In the genomic region with DNA sequence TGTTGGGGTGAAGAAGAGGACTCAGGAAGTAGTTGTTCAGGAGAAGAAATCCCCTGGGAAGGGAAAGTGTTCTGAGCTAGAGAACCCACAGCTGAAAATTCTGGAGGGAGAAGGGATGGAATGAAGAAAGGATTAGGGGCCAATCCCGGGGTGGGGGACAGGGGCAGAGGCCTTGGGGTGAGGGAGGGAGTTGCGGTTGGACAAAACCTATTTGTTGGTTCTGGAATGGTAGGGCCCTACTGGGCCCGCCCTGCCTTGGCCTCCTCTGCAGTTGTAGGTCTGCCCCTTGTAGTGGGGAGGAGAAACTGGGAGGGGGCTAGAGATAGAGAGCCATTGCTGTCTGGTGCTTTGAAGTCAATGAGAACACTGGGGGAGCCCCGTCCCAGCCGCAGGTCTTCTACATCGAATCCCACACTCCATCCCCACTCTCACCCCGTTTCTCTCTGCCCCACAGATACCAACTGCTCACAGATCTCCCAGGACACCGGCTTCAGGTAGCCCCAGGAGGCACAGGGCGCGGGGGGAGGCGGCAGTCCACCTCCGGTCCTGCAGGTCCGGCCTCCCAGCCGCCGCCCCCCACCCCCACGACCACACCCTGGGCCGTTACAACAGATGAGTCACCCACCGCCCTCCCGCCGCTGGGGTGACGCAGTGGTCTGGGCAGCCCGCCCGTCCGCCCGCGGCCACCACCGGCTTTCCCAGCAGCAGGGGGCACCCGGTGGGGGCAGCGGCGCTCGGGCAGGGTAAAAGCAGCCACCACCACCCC, we compare ENCODE assay signal across 1 cellular context.
TF ChIP-seq lines count a peak whose summit lies in the region.

No MANE protein-coding gene starts in this region.

TF ChIP-seq in K562, 482 proteins besides CTCF, POLR2A, EP300 and RAD21 (continued from another document and continues in another):
- TF ChIP-seq GATAD2A (IDR thresholded peaks at IDR 0.05) (0 out of 2 replicates have a peak, but pooled peaks have one; percentile 51), NR3C1 (CRISPR knock-in tag; IDR thresholded peaks at IDR 0.05) (no peak), ZBTB17 (CRISPR knock-in tag; IDR thresholded peaks at IDR 0.05) (no peak; the same call in 1 of the 2 replicates), NFXL1 (CRISPR knock-in tag; IDR thresholded peaks at IDR 0.05) (no peak), KLF1 (tag; IDR thresholded peaks at IDR 0.05) (peak; percentile 97), ZNF347 (CRISPR knock-in tag; IDR thresholded peaks at IDR 0.05; ENCODE audit: low read depth) (no peak), ARHGAP35 (IDR thresholded peaks at IDR 0.05; ENCODE audit: partially characterized antibody) (no peak), HNRNPL (IDR thresholded peaks at IDR 0.05; ENCODE audit: low read depth, low read length) (peak; percentile 95), ZBED1 (IDR thresholded peaks at IDR 0.05) (no peak), ZNF668 (CRISPR knock-in tag; IDR thresholded peaks at IDR 0.05) (no peak), BACH1 (tag; IDR thresholded peaks at IDR 0.05) (no peak), RUNX1 (IDR thresholded peaks at IDR 0.05; ENCODE audit: low read depth) (no peak), ZFP1 (CRISPR knock-in tag; IDR thresholded peaks at IDR 0.05) (no peak), SUPT5H (IDR thresholded peaks at IDR 0.05) (peak; percentile 9), SMAD3 (CRISPR knock-in tag; conservative IDR thresholded peaks at IDR 0.05) (no peak), NFATC3 (IDR thresholded peaks at IDR 0.05) (no peak), ZZZ3 (IDR thresholded peaks at IDR 0.05) (no peak), XRCC5 (IDR thresholded peaks at IDR 0.05; ENCODE audit: low read depth, low read length) (no peak), NCOR1 (IDR thresholded peaks at IDR 0.05) (peak; percentile 85), ZFP36 (IDR thresholded peaks at IDR 0.05; ENCODE audit: low read depth, low read length, partially characterized antibody) (no peak), MXI1 (IDR thresholded peaks at IDR 0.05; ENCODE audit: low read depth, low read length) (no peak), ZNF175 (CRISPR knock-in tag; IDR thresholded peaks at IDR 0.05; ENCODE audit: low read depth) (no peak; the same call in 1 of the 2 replicates), MTF1 (CRISPR knock-in tag; IDR thresholded peaks at IDR 0.05; ENCODE audit: borderline replicate concordance) (no peak), HEY1 (CRISPR knock-in tag; IDR thresholded peaks at IDR 0.05; ENCODE audit: borderline replicate concordance) (no peak), ZNF707 (CRISPR knock-in tag; conservative IDR thresholded peaks at IDR 0.05) (no peak), ZBTB1 (CRISPR knock-in tag; IDR thresholded peaks at IDR 0.05; ENCODE audit: borderline replicate concordance, low read depth) (peak; percentile 95), ZNF140 (CRISPR knock-in tag; IDR thresholded peaks at IDR 0.05) (no peak), RHOXF2B (CRISPR knock-in tag; conservative IDR thresholded peaks at IDR 0.05) (no peak), ZNF263 (CRISPR knock-in tag; IDR thresholded peaks at IDR 0.05; ENCODE audit: borderline replicate concordance) (no peak), ZNF253 (CRISPR knock-in tag; conservative IDR thresholded peaks at IDR 0.05) (no peak), CCNT2 (IDR thresholded peaks at IDR 0.05; ENCODE audit: borderline replicate concordance, extremely low read depth, insufficient read length, low read depth, low read length) (peak; percentile 98)
- TF ChIP-seq, protein P1, sequence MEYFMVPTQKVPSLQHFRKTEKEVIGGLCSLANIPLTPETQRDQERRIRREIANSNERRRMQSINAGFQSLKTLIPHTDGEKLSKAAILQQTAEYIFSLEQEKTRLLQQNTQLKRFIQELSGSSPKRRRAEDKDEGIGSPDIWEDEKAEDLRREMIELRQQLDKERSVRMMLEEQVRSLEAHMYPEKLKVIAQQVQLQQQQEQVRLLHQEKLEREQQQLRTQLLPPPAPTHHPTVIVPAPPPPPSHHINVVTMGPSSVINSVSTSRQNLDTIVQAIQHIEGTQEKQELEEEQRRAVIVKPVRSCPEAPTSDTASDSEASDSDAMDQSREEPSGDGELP (CRISPR knock-in tag; IDR thresholded peaks at IDR 0.05; ENCODE audit: borderline replicate concordance): peak; percentile 86
- TF ChIP-seq, protein P2, sequence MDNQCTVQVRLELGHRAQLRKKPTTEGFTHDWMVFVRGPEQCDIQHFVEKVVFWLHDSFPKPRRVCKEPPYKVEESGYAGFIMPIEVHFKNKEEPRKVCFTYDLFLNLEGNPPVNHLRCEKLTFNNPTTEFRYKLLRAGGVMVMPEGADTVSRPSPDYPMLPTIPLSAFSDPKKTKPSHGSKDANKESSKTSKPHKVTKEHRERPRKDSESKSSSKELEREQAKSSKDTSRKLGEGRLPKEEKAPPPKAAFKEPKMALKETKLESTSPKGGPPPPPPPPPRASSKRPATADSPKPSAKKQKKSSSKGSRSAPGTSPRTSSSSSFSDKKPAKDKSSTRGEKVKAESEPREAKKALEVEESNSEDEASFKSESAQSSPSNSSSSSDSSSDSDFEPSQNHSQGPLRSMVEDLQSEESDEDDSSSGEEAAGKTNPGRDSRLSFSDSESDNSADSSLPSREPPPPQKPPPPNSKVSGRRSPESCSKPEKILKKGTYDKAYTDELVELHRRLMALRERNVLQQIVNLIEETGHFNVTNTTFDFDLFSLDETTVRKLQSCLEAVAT (IDR thresholded peaks at IDR 0.05): 0 out of 4 replicates have a peak, but pooled peaks of 1 of the 2 experiments have one; percentile 11
- TF ChIP-seq, protein P3, sequence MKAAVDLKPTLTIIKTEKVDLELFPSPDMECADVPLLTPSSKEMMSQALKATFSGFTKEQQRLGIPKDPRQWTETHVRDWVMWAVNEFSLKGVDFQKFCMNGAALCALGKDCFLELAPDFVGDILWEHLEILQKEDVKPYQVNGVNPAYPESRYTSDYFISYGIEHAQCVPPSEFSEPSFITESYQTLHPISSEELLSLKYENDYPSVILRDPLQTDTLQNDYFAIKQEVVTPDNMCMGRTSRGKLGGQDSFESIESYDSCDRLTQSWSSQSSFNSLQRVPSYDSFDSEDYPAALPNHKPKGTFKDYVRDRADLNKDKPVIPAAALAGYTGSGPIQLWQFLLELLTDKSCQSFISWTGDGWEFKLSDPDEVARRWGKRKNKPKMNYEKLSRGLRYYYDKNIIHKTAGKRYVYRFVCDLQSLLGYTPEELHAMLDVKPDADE (conservative IDR thresholded peaks at IDR 0.05; ENCODE audit: control insufficient read depth, low read depth, low read length): no peak; the same call in 1 of the 2 replicates
- TF ChIP-seq, protein P4, sequence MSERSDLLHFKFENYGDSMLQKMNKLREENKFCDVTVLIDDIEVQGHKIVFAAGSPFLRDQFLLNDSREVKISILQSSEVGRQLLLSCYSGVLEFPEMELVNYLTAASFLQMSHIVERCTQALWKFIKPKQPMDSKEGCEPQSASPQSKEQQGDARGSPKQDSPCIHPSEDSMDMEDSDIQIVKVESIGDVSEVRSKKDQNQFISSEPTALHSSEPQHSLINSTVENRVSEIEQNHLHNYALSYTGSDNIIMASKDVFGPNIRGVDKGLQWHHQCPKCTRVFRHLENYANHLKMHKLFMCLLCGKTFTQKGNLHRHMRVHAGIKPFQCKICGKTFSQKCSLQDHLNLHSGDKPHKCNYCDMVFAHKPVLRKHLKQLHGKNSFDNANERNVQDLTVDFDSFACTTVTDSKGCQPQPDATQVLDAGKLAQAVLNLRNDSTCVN (CRISPR knock-in tag; IDR thresholded peaks at IDR 0.05): no peak
- TF ChIP-seq, protein P5, sequence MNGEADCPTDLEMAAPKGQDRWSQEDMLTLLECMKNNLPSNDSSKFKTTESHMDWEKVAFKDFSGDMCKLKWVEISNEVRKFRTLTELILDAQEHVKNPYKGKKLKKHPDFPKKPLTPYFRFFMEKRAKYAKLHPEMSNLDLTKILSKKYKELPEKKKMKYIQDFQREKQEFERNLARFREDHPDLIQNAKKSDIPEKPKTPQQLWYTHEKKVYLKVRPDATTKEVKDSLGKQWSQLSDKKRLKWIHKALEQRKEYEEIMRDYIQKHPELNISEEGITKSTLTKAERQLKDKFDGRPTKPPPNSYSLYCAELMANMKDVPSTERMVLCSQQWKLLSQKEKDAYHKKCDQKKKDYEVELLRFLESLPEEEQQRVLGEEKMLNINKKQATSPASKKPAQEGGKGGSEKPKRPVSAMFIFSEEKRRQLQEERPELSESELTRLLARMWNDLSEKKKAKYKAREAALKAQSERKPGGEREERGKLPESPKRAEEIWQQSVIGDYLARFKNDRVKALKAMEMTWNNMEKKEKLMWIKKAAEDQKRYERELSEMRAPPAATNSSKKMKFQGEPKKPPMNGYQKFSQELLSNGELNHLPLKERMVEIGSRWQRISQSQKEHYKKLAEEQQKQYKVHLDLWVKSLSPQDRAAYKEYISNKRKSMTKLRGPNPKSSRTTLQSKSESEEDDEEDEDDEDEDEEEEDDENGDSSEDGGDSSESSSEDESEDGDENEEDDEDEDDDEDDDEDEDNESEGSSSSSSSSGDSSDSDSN (IDR thresholded peaks at IDR 0.05; ENCODE audit: borderline replicate concordance in 1 of 2, low read depth in 2 of 2, low read length in 2 of 2): 0 out of 4 replicates have a peak, but pooled peaks of 1 of the 2 experiments have one; percentile 62
- TF ChIP-seq, protein P6, sequence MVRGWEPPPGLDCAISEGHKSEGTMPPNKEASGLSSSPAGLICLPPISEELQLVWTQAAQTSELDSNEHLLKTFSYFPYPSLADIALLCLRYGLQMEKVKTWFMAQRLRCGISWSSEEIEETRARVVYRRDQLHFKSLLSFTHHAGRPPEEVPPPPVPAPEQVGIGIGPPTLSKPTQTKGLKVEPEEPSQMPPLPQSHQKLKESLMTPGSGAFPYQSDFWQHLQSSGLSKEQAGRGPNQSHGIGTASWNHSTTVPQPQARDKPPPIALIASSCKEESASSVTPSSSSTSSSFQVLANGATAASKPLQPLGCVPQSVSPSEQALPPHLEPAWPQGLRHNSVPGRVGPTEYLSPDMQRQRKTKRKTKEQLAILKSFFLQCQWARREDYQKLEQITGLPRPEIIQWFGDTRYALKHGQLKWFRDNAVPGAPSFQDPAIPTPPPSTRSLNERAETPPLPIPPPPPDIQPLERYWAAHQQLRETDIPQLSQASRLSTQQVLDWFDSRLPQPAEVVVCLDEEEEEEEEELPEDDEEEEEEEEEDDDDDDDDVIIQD (CRISPR knock-in tag; IDR thresholded peaks at IDR 0.05): no peak
- TF ChIP-seq, protein P7, sequence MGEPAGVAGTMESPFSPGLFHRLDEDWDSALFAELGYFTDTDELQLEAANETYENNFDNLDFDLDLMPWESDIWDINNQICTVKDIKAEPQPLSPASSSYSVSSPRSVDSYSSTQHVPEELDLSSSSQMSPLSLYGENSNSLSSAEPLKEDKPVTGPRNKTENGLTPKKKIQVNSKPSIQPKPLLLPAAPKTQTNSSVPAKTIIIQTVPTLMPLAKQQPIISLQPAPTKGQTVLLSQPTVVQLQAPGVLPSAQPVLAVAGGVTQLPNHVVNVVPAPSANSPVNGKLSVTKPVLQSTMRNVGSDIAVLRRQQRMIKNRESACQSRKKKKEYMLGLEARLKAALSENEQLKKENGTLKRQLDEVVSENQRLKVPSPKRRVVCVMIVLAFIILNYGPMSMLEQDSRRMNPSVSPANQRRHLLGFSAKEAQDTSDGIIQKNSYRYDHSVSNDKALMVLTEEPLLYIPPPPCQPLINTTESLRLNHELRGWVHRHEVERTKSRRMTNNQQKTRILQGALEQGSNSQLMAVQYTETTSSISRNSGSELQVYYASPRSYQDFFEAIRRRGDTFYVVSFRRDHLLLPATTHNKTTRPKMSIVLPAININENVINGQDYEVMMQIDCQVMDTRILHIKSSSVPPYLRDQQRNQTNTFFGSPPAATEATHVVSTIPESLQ (CRISPR knock-in tag; IDR thresholded peaks at IDR 0.05): no peak; the same call in 1 of the 2 replicates
- TF ChIP-seq, protein P8, sequence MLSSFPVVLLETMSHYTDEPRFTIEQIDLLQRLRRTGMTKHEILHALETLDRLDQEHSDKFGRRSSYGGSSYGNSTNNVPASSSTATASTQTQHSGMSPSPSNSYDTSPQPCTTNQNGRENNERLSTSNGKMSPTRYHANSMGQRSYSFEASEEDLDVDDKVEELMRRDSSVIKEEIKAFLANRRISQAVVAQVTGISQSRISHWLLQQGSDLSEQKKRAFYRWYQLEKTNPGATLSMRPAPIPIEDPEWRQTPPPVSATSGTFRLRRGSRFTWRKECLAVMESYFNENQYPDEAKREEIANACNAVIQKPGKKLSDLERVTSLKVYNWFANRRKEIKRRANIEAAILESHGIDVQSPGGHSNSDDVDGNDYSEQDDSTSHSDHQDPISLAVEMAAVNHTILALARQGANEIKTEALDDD (IDR thresholded peaks at IDR 0.05): no peak
- TF ChIP-seq, protein P9, sequence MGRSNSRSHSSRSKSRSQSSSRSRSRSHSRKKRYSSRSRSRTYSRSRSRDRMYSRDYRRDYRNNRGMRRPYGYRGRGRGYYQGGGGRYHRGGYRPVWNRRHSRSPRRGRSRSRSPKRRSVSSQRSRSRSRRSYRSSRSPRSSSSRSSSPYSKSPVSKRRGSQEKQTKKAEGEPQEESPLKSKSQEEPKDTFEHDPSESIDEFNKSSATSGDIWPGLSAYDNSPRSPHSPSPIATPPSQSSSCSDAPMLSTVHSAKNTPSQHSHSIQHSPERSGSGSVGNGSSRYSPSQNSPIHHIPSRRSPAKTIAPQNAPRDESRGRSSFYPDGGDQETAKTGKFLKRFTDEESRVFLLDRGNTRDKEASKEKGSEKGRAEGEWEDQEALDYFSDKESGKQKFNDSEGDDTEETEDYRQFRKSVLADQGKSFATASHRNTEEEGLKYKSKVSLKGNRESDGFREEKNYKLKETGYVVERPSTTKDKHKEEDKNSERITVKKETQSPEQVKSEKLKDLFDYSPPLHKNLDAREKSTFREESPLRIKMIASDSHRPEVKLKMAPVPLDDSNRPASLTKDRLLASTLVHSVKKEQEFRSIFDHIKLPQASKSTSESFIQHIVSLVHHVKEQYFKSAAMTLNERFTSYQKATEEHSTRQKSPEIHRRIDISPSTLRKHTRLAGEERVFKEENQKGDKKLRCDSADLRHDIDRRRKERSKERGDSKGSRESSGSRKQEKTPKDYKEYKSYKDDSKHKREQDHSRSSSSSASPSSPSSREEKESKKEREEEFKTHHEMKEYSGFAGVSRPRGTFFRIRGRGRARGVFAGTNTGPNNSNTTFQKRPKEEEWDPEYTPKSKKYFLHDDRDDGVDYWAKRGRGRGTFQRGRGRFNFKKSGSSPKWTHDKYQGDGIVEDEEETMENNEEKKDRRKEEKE (IDR thresholded peaks at IDR 0.05; ENCODE audit: borderline replicate concordance in 1 of 2, control insufficient read depth in 1 of 2, low read depth in 2 of 2, low read length in 1 of 2): 0 out of 4 replicates have a peak, but pooled peaks of 1 of the 2 experiments have one; percentile 21
- TF ChIP-seq, protein P10, sequence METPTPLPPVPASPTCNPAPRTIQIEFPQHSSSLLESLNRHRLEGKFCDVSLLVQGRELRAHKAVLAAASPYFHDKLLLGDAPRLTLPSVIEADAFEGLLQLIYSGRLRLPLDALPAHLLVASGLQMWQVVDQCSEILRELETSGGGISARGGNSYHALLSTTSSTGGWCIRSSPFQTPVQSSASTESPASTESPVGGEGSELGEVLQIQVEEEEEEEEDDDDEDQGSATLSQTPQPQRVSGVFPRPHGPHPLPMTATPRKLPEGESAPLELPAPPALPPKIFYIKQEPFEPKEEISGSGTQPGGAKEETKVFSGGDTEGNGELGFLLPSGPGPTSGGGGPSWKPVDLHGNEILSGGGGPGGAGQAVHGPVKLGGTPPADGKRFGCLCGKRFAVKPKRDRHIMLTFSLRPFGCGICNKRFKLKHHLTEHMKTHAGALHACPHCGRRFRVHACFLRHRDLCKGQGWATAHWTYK (CRISPR knock-in tag; IDR thresholded peaks at IDR 0.05): no peak
